Comparison of ENCODE assay signal across 1 cellular context in genomic region chr3:57150097-57150496, GRCh38.
TF ChIP-seq lines count a peak whose summit lies in the region.

No MANE protein-coding gene starts in this region.

TF ChIP-seq in HEK293, 187 proteins besides CTCF, POLR2A, EP300 and RAD21 (continued from another document):
- TF ChIP-seq, protein P1, sequence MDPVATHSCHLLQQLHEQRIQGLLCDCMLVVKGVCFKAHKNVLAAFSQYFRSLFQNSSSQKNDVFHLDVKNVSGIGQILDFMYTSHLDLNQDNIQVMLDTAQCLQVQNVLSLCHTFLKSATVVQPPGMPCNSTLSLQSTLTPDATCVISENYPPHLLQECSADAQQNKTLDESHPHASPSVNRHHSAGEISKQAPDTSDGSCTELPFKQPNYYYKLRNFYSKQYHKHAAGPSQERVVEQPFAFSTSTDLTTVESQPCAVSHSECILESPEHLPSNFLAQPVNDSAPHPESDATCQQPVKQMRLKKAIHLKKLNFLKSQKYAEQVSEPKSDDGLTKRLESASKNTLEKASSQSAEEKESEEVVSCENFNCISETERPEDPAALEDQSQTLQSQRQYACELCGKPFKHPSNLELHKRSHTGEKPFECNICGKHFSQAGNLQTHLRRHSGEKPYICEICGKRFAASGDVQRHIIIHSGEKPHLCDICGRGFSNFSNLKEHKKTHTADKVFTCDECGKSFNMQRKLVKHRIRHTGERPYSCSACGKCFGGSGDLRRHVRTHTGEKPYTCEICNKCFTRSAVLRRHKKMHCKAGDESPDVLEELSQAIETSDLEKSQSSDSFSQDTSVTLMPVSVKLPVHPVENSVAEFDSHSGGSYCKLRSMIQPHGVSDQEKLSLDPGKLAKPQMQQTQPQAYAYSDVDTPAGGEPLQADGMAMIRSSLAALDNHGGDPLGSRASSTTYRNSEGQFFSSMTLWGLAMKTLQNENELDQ (tag by site-specific recombination; IDR thresholded peaks at IDR 0.05; ENCODE audit: low read depth) = no peak
- no peak for TF ChIP-seq ZNF654 (tag by site-specific recombination; IDR thresholded peaks at IDR 0.05; ENCODE audit: low read depth)
- TF ChIP-seq ZNF280C (tag by site-specific recombination; IDR thresholded peaks at IDR 0.05) = no peak
- no peak for TF ChIP-seq KLF1 (tag by site-specific recombination; IDR thresholded peaks at IDR 0.05)
- TF ChIP-seq ZNF571 (tag by site-specific recombination; IDR thresholded peaks at IDR 0.05) = no peak
- peak; percentile 36 for TF ChIP-seq GLIS1 (tag by site-specific recombination; IDR thresholded peaks at IDR 0.05)
